24 cellular contexts compared by ENCODE assay signal in genomic region chr6:24995270-24995669, GRCh38.
"Had no signal": no experiment of that assay in that cellular context is flagged by ENCODE, and none has a peak within 500 bp of the region (broad histone marks: within the 10 kb centered on the region; RNA-seq: fewer than 3 reads in every experiment).

No MANE protein-coding gene starts in this region.

- H3K9ac ChIP-seq: SK-N-SH had no signal

- H3K9me3 ChIP-seq: ovary, thoracic aorta, upper lobe of left lung had no signal

- H3K27me3 Mint-ChIP-seq: activated naive CD8-positive, alpha-beta T cell treated with anti-CD3 and anti-CD28 coated beads for 36 hours; stimulated activated naive B cell treated with anti-CD40 and anti-IgM and Interleukin-4, amounts not matched to agents 10 μg/mL and 1 μg/mL and 100 μg/mL, for 72 hours had no signal

- H3K4me3 Mint-ChIP-seq: activated naive CD8-positive, alpha-beta T cell treated with anti-CD3 and anti-CD28 coated beads for 36 hours; stimulated activated naive B cell treated with anti-CD40 and anti-IgM and Interleukin-4, amounts not matched to agents 10 μg/mL and 1 μg/mL and 100 μg/mL, for 72 hours had no signal

- H3K27ac Mint-ChIP-seq: activated naive CD8-positive, alpha-beta T cell treated with anti-CD3 and anti-CD28 coated beads for 36 hours; stimulated activated naive B cell treated with anti-CD40 and anti-IgM and Interleukin-4, amounts not matched to agents 10 μg/mL and 1 μg/mL and 100 μg/mL, for 72 hours had no signal

- H3K9me2 ChIP-seq: SK-N-SH had no signal

- H3K27me3 ChIP-seq: ovary, upper lobe of left lung had no signal

- FAIRE-seq: colon, endometrium, keratinocyte had no signal

- H3K27ac ChIP-seq: ovary, thoracic aorta had no signal

- H3K4me2 ChIP-seq: SK-N-SH, smooth muscle cell had no signal

- DNase-seq: activated CD4-positive, alpha-beta T cell treated with anti-CD3 and anti-CD28 coated beads, Interleukin-2, amount 50 U/mL, for 1 hour; activated CD4-positive, CD25-positive, alpha-beta regulatory T cell; activated gamma-delta T cell; activated naive CD8-positive, alpha-beta T cell treated with anti-CD3 and anti-CD28 coated beads for 36 hours; amygdala; caudate nucleus; erythroblast; foreskin melanocyte; glutamatergic neuron; hypothalamus; midbrain; ovary; SK-N-SH; stimulated activated CD4-positive, alpha-beta T cell treated with anti-CD3 and anti-CD28 coated beads, Interleukin-4, amount 100 ng/mL, for 1 hour; stimulated activated naive B cell treated with anti-CD40 and anti-IgM and Interleukin-4, amounts not matched to agents 10 μg/mL and 1 μg/mL and 100 μg/mL, for 72 hours; T-helper 9 cell; upper lobe of left lung had no signal

- H3K4me3 ChIP-seq: lung, ovary, smooth muscle cell, thoracic aorta, upper lobe of left lung had no signal

- ATAC-seq: sciatic nerve; stimulated activated naive B cell treated with anti-CD40 and anti-IgM and Interleukin-4, amounts not matched to agents 10 μg/mL and 1 μg/mL and 100 μg/mL, for 72 hours had no signal

- H3K36me3 ChIP-seq: ovary, thoracic aorta, upper lobe of left lung had no signal
